ENCODE assay signal across 2 cellular contexts in genomic region chr6:87653074-87653962, GRCh38.
TF ChIP-seq lines count a peak whose summit lies in the region.

No MANE protein-coding gene starts in this region.

TF ChIP-seq in H1, 55 proteins besides CTCF, POLR2A, EP300 and RAD21:
- TF ChIP-seq POLR2AphosphoS5 (IDR thresholded peaks at IDR 0.05; ENCODE audit: low read depth, low read length), result no peak
- TF ChIP-seq, protein P1, sequence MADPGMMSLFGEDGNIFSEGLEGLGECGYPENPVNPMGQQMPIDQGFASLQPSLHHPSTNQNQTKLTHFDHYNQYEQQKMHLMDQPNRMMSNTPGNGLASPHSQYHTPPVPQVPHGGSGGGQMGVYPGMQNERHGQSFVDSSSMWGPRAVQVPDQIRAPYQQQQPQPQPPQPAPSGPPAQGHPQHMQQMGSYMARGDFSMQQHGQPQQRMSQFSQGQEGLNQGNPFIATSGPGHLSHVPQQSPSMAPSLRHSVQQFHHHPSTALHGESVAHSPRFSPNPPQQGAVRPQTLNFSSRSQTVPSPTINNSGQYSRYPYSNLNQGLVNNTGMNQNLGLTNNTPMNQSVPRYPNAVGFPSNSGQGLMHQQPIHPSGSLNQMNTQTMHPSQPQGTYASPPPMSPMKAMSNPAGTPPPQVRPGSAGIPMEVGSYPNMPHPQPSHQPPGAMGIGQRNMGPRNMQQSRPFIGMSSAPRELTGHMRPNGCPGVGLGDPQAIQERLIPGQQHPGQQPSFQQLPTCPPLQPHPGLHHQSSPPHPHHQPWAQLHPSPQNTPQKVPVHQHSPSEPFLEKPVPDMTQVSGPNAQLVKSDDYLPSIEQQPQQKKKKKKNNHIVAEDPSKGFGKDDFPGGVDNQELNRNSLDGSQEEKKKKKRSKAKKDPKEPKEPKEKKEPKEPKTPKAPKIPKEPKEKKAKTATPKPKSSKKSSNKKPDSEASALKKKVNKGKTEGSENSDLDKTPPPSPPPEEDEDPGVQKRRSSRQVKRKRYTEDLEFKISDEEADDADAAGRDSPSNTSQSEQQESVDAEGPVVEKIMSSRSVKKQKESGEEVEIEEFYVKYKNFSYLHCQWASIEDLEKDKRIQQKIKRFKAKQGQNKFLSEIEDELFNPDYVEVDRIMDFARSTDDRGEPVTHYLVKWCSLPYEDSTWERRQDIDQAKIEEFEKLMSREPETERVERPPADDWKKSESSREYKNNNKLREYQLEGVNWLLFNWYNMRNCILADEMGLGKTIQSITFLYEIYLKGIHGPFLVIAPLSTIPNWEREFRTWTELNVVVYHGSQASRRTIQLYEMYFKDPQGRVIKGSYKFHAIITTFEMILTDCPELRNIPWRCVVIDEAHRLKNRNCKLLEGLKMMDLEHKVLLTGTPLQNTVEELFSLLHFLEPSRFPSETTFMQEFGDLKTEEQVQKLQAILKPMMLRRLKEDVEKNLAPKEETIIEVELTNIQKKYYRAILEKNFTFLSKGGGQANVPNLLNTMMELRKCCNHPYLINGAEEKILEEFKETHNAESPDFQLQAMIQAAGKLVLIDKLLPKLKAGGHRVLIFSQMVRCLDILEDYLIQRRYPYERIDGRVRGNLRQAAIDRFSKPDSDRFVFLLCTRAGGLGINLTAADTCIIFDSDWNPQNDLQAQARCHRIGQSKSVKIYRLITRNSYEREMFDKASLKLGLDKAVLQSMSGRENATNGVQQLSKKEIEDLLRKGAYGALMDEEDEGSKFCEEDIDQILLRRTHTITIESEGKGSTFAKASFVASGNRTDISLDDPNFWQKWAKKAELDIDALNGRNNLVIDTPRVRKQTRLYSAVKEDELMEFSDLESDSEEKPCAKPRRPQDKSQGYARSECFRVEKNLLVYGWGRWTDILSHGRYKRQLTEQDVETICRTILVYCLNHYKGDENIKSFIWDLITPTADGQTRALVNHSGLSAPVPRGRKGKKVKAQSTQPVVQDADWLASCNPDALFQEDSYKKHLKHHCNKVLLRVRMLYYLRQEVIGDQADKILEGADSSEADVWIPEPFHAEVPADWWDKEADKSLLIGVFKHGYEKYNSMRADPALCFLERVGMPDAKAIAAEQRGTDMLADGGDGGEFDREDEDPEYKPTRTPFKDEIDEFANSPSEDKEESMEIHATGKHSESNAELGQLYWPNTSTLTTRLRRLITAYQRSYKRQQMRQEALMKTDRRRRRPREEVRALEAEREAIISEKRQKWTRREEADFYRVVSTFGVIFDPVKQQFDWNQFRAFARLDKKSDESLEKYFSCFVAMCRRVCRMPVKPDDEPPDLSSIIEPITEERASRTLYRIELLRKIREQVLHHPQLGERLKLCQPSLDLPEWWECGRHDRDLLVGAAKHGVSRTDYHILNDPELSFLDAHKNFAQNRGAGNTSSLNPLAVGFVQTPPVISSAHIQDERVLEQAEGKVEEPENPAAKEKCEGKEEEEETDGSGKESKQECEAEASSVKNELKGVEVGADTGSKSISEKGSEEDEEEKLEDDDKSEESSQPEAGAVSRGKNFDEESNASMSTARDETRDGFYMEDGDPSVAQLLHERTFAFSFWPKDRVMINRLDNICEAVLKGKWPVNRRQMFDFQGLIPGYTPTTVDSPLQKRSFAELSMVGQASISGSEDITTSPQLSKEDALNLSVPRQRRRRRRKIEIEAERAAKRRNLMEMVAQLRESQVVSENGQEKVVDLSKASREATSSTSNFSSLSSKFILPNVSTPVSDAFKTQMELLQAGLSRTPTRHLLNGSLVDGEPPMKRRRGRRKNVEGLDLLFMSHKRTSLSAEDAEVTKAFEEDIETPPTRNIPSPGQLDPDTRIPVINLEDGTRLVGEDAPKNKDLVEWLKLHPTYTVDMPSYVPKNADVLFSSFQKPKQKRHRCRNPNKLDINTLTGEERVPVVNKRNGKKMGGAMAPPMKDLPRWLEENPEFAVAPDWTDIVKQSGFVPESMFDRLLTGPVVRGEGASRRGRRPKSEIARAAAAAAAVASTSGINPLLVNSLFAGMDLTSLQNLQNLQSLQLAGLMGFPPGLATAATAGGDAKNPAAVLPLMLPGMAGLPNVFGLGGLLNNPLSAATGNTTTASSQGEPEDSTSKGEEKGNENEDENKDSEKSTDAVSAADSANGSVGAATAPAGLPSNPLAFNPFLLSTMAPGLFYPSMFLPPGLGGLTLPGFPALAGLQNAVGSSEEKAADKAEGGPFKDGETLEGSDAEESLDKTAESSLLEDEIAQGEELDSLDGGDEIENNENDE (IDR thresholded peaks at IDR 0.05; ENCODE audit: insufficient replicate concordance, low read length), result peak; percentile 76
TF ChIP-seq in H1: peak in this region for 1.

TF ChIP-seq in SK-N-SH treated with all-trans-retinoic acid at 6 μM for 48 hours, 23 proteins besides CTCF, POLR2A, EP300 and RAD21:
- no peak for TF ChIP-seq ESRRG (CRISPR knock-in tag; IDR thresholded peaks at IDR 0.05)
- no peak for TF ChIP-seq BACH2 (CRISPR knock-in tag; IDR thresholded peaks at IDR 0.05; ENCODE audit: borderline replicate concordance)
- no peak for TF ChIP-seq POU6F1 (CRISPR knock-in tag; IDR thresholded peaks at IDR 0.05; ENCODE audit: borderline replicate concordance, low read depth)
- no peak for TF ChIP-seq OSR1 (CRISPR knock-in tag; IDR thresholded peaks at IDR 0.05)
- no peak for TF ChIP-seq ZNF565 (CRISPR knock-in tag; conservative IDR thresholded peaks at IDR 0.05; ENCODE audit: low read depth)
- TF ChIP-seq RARB (CRISPR knock-in tag; IDR thresholded peaks at IDR 0.05), result no peak
- no peak for TF ChIP-seq ZNF70 (CRISPR knock-in tag; IDR thresholded peaks at IDR 0.05)
- no peak for TF ChIP-seq GLIS3 (CRISPR knock-in tag; IDR thresholded peaks at IDR 0.05)
- TF ChIP-seq ISL1 (CRISPR knock-in tag; IDR thresholded peaks at IDR 0.05), result no peak
- TF ChIP-seq, protein P2, sequence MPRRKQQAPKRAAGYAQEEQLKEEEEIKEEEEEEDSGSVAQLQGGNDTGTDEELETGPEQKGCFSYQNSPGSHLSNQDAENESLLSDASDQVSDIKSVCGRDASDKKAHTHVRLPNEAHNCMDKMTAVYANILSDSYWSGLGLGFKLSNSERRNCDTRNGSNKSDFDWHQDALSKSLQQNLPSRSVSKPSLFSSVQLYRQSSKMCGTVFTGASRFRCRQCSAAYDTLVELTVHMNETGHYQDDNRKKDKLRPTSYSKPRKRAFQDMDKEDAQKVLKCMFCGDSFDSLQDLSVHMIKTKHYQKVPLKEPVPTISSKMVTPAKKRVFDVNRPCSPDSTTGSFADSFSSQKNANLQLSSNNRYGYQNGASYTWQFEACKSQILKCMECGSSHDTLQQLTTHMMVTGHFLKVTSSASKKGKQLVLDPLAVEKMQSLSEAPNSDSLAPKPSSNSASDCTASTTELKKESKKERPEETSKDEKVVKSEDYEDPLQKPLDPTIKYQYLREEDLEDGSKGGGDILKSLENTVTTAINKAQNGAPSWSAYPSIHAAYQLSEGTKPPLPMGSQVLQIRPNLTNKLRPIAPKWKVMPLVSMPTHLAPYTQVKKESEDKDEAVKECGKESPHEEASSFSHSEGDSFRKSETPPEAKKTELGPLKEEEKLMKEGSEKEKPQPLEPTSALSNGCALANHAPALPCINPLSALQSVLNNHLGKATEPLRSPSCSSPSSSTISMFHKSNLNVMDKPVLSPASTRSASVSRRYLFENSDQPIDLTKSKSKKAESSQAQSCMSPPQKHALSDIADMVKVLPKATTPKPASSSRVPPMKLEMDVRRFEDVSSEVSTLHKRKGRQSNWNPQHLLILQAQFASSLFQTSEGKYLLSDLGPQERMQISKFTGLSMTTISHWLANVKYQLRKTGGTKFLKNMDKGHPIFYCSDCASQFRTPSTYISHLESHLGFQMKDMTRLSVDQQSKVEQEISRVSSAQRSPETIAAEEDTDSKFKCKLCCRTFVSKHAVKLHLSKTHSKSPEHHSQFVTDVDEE (CRISPR knock-in tag; IDR thresholded peaks at IDR 0.05), result no peak
- TF ChIP-seq, protein P3, sequence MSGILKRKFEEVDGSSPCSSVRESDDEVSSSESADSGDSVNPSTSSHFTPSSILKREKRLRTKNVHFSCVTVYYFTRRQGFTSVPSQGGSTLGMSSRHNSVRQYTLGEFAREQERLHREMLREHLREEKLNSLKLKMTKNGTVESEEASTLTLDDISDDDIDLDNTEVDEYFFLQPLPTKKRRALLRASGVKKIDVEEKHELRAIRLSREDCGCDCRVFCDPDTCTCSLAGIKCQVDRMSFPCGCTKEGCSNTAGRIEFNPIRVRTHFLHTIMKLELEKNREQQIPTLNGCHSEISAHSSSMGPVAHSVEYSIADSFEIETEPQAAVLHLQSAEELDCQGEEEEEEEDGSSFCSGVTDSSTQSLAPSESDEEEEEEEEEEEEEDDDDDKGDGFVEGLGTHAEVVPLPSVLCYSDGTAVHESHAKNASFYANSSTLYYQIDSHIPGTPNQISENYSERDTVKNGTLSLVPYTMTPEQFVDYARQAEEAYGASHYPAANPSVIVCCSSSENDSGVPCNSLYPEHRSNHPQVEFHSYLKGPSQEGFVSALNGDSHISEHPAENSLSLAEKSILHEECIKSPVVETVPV (CRISPR knock-in tag; IDR thresholded peaks at IDR 0.05), result no peak
- no peak for TF ChIP-seq ZFP3 (CRISPR knock-in tag; IDR thresholded peaks at IDR 0.05)
- TF ChIP-seq, protein P4, sequence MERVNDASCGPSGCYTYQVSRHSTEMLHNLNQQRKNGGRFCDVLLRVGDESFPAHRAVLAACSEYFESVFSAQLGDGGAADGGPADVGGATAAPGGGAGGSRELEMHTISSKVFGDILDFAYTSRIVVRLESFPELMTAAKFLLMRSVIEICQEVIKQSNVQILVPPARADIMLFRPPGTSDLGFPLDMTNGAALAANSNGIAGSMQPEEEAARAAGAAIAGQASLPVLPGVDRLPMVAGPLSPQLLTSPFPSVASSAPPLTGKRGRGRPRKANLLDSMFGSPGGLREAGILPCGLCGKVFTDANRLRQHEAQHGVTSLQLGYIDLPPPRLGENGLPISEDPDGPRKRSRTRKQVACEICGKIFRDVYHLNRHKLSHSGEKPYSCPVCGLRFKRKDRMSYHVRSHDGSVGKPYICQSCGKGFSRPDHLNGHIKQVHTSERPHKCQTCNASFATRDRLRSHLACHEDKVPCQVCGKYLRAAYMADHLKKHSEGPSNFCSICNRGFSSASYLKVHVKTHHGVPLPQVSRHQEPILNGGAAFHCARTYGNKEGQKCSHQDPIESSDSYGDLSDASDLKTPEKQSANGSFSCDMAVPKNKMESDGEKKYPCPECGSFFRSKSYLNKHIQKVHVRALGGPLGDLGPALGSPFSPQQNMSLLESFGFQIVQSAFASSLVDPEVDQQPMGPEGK (CRISPR knock-in tag; IDR thresholded peaks at IDR 0.05; ENCODE audit: borderline replicate concordance), result no peak
- TF ChIP-seq ARNTL (CRISPR knock-in tag; IDR thresholded peaks at IDR 0.05; ENCODE audit: borderline replicate concordance, low read depth), result no peak
- TF ChIP-seq ZNF8 (CRISPR knock-in tag; IDR thresholded peaks at IDR 0.05), result no peak
- no peak for TF ChIP-seq PPARA (CRISPR knock-in tag; IDR thresholded peaks at IDR 0.05; ENCODE audit: borderline replicate concordance)
- TF ChIP-seq ZC3H10 (CRISPR knock-in tag; IDR thresholded peaks at IDR 0.05), result no peak
- TF ChIP-seq ZFP30 (CRISPR knock-in tag; IDR thresholded peaks at IDR 0.05), result no peak
